Comparison of ENCODE assay signal across 17 cellular contexts in the genomic region with DNA sequence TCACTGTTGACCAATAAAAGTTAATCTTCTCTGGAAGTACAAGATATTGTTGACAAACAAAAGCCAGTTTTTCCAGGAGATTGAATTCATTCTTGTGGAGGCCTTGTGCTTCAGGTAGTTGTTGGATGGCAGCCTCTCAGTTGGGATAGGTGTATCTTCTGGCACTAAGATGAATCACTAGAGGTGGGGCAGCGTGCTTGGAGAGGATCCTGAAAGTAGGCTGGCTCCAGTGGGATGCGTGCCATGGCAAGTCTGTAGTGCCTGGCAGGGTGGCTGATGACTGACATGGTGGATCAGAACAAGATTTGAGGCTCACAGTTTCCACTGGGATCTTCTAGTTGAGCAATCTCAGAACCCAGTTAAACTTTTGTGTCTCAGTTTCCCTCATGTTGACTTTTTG. TPM values are rescaled to one million over a fixed set of nuclear protein-coding genes. Genes with fewer than 3 reads are reported as not detected.
DNase-seq lines count a peak whose midpoint lies in the region; ATAC-seq, FAIRE-seq and TF ChIP-seq lines count a peak whose summit lies in the region.
"Had no signal": no experiment of that assay in that cellular context is flagged by ENCODE, and none has a peak within 500 bp of the region (broad histone marks: within the 10 kb centered on the region; RNA-seq: fewer than 3 reads in every experiment).

No MANE protein-coding gene starts in this region.

- peak; percentile 3 for DNase-seq in NCI-H345 (lab: John Stamatoyannopoulos, UW)
- DNase-seq in NCI-H345 treated with DMSO at 0.1 percent for 48 hours (lab: John Stamatoyannopoulos, UW; ENCODE audit: unreplicated experiment) = no peak
- DNase-seq in CD8-positive, alpha-beta T cell = no peak
- DNase-seq in astrocyte (ENCODE audit: low read depth) = no peak
- DNase-seq in nephron progenitor cell = no peak
- DNase-seq in KG1 (lab: John Stamatoyannopoulos, UW) = no peak
- DNase-seq in DMS53 (lab: John Stamatoyannopoulos, UW) = no peak
- DNase-seq: brain microvascular endothelial cell, DMS79, mesendoderm, MV-4-11, NCI-H446 had no signal

- H3K4me2 ChIP-seq in astrocyte (ENCODE audit: low read length) = no peak overlapping the region

- no peak for ATAC-seq in CD8-positive, alpha-beta T cell
- no peak for ATAC-seq in HG02571 (IDR thresholded peaks at IDR 0.05; ENCODE audit: unreplicated experiment)

- H3K36me3 ChIP-seq in CD8-positive, alpha-beta T cell (ENCODE audit: insufficient read depth, low read length) = peaks cover 7% of the 10 kb centered on the region
- no peaks in the 10 kb centered on the region for H3K36me3 ChIP-seq in astrocyte (ENCODE audit: insufficient read depth, low read length)

- POLR2A ChIA-PET in CD8-positive, alpha-beta T cell (lab: Charles Lee) = no interaction called here

- no peak overlapping the region for H3K4me3 ChIP-seq in CD8-positive, alpha-beta T cell (ENCODE audit: low read depth, low read length)
- H3K4me3 ChIP-seq in astrocyte (ENCODE audit: insufficient read depth, low read depth, low read length) = no peak overlapping the region

- CTCF ChIA-PET in CD8-positive, alpha-beta T cell (lab: Charles Lee) = interaction anchor here (1.0 to 1.3 kb wide), 2 partner anchors 108 to 113 kb away, joined by 3 read pairs; no protein-coding TSS in a partner anchor

- H3K79me2 ChIP-seq in astrocyte (ENCODE audit: insufficient read depth, low read length) = peaks cover 43% of the 10 kb centered on the region

- no peaks in the 10 kb centered on the region for H3K27me3 ChIP-seq in CD8-positive, alpha-beta T cell (ENCODE audit: insufficient read depth, low read length)
- H3K27me3 ChIP-seq in astrocyte (ENCODE audit: insufficient read depth, low read length) = no peaks in the 10 kb centered on the region
- H3K27me3 ChIP-seq: brain microvascular endothelial cell, tibial nerve had no signal

- no peaks in the 10 kb centered on the region for H3K9me3 Mint-ChIP-seq in CD8-positive, alpha-beta T cell
- H3K9me3 Mint-ChIP-seq in astrocyte (ENCODE audit: unreplicated experiment) = no peaks in the 10 kb centered on the region
- H3K9me3 Mint-ChIP-seq in nephron progenitor cell = no peaks in the 10 kb centered on the region

- H3K27ac ChIP-seq in CD8-positive, alpha-beta T cell (ENCODE audit: low read depth, low read length) = no peak overlapping the region
- no peak overlapping the region for H3K27ac ChIP-seq in astrocyte (ENCODE audit: low read depth, low read length)
- H3K27ac ChIP-seq: brain microvascular endothelial cell had no signal

- no peak for FAIRE-seq in astrocyte (lab: Jason Lieb, UNC)
- FAIRE-seq: endothelial cell of umbilical vein, GM12892, H54 had no signal

- H2AFZ ChIP-seq in astrocyte (ENCODE audit: low read depth, low read length) = no peak overlapping the region

- H3K9me3 ChIP-seq in CD8-positive, alpha-beta T cell (ENCODE audit: low read length) = no peaks in the 10 kb centered on the region
- H3K9me3 ChIP-seq in astrocyte (ENCODE audit: insufficient read depth, low read depth, low read length) = no peaks in the 10 kb centered on the region
- H3K9me3 ChIP-seq: tibial nerve had no signal

- peaks cover 28% of the 10 kb centered on the region for H3K36me3 Mint-ChIP-seq in CD8-positive, alpha-beta T cell
- H3K36me3 Mint-ChIP-seq in astrocyte (ENCODE audit: low read depth, unreplicated experiment) = peaks cover 5% of the 10 kb centered on the region
- H3K36me3 Mint-ChIP-seq in nephron progenitor cell (ENCODE audit: low read depth) = peaks cover 11% of the 10 kb centered on the region

- H3K9ac ChIP-seq in astrocyte (ENCODE audit: low read length) = no peak overlapping the region

- H3K27me3 Mint-ChIP-seq in CD8-positive, alpha-beta T cell (ENCODE audit: low read depth) = no peaks in the 10 kb centered on the region
- no peaks in the 10 kb centered on the region for H3K27me3 Mint-ChIP-seq in astrocyte (ENCODE audit: low read depth, unreplicated experiment)
- peaks cover 5% of the 10 kb centered on the region for H3K27me3 Mint-ChIP-seq in nephron progenitor cell (ENCODE audit: low read depth, poor library complexity)

- peak overlapping the region; percentile 43 for H3K4me3 Mint-ChIP-seq in CD8-positive, alpha-beta T cell
- H3K4me3 Mint-ChIP-seq in astrocyte (ENCODE audit: unreplicated experiment) (peak overlapping the region; percentile 27), nephron progenitor cell (peak overlapping the region; percentile 40)

- H3K27ac Mint-ChIP-seq in CD8-positive, alpha-beta T cell = no peak overlapping the region
- H3K27ac Mint-ChIP-seq in astrocyte (ENCODE audit: unreplicated experiment) (no peak overlapping the region), nephron progenitor cell (no peak overlapping the region)

- peaks cover 44% of the 10 kb centered on the region for H3K4me1 Mint-ChIP-seq in CD8-positive, alpha-beta T cell (ENCODE audit: low read depth)
- H3K4me1 Mint-ChIP-seq in astrocyte (ENCODE audit: low read depth, unreplicated experiment) (no peaks in the 10 kb centered on the region), nephron progenitor cell (peaks cover 4% of the 10 kb centered on the region)

- H4K20me1 ChIP-seq in astrocyte (ENCODE audit: insufficient read depth, low read length) = peaks cover 26% of the 10 kb centered on the region

- H3K4me1 ChIP-seq in CD8-positive, alpha-beta T cell (ENCODE audit: insufficient read depth, low read length) = peaks cover 15% of the 10 kb centered on the region
- H3K4me1 ChIP-seq in astrocyte (ENCODE audit: insufficient read depth, low read length) = peaks cover 8% of the 10 kb centered on the region

- no peak for TF ChIP-seq CTCF in CD8-positive, alpha-beta T cell (IDR thresholded peaks at IDR 0.05)
- TF ChIP-seq CTCF in astrocyte (IDR thresholded peaks at IDR 0.05; ENCODE audit: insufficient read depth, low read depth, low read length) = no peak
- no peak for TF ChIP-seq CTCF in nephron progenitor cell (IDR thresholded peaks at IDR 0.05)

- intact Hi-C loops in CD8-positive, alpha-beta T cell (cut with DNase I, micrococcal nuclease) = loop anchor here in 1 of 2 experiments (5.0 kb wide), 1 partner anchor 300 kb away; the partner anchor contains the start of gene PLOD1

RNA-seq across cellular contexts. Expression of gene VPS13D, which starts 2.4 kb away (rescaled TPM):
- 10 to 100 TPM; 55.8 to 58.7 TPM for total RNA-seq in CD8-positive, alpha-beta T cell
- total RNA-seq in astrocyte = 25.9 and 28.8 TPM in 2 replicates
